ENCODE assay signal across 10 cellular contexts in genomic region chr9:80790764-80791163, GRCh38.
"Had no signal": no experiment of that assay in that cellular context is flagged by ENCODE, and none has a peak within 500 bp of the region (broad histone marks: within the 10 kb centered on the region; RNA-seq: fewer than 3 reads in every experiment).

No MANE protein-coding gene starts in this region.

- FAIRE-seq: H1, HTR-8/SVneo, K562 had no signal

- H3K4me3 ChIP-seq: GM23338, HAP-1, K562 had no signal

- H3K4me1 ChIP-seq: HAP-1 had no signal

- H3K27ac Mint-ChIP-seq: GM23338, HFFc6 had no signal

- H3K9me3 ChIP-seq: HAP-1 had no signal

- ATAC-seq: GM23338, HCT116, K562 had no signal

- H3K4me2 ChIP-seq: GM23338 had no signal

- DNase-seq: H7, HFFc6, IMR-90, KG1 had no signal

- H3K4me1 Mint-ChIP-seq: GM23338 had no signal

- H3K36me3 ChIP-seq: HAP-1 had no signal

- H3K4me3 Mint-ChIP-seq: GM23338, HFFc6 had no signal

- H3K9me3 Mint-ChIP-seq: GM23338 had no signal

- H2AFZ ChIP-seq: GM23338 had no signal
